Comparison of ENCODE assay signal across 1 cellular context in the genomic region with DNA sequence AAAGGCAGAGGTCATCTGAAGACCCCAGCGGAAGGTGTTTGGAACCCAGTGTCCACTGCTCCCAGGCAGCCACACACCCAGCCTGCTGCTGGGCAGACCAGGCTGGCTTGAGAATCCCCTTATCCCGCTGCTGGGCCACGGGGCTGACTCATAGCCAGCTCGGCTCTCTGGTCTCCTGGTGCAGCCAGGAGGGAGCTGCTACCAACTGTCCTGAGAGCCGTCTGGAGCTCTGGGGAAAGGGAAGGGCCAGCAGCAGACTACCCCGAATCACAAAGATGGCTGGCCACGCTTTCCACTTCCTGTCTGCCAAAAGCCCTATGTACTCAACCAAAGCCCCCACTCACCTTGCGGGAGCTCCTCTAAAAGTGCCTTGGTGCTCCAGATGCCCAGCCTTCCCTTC.
TF ChIP-seq lines count a peak whose summit lies in the region.

No MANE protein-coding gene starts in this region.

TF ChIP-seq in K562, 482 proteins besides CTCF, POLR2A, EP300 and RAD21:
- TF ChIP-seq, protein P1, sequence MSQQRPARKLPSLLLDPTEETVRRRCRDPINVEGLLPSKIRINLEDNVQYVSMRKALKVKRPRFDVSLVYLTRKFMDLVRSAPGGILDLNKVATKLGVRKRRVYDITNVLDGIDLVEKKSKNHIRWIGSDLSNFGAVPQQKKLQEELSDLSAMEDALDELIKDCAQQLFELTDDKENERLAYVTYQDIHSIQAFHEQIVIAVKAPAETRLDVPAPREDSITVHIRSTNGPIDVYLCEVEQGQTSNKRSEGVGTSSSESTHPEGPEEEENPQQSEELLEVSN (IDR thresholded peaks at IDR 0.05; ENCODE audit: borderline replicate concordance in 1 of 2, extremely low read depth in 1 of 2, insufficient read depth in 1 of 2, insufficient read length in 1 of 2, low read depth in 1 of 2, low read length in 1 of 2, poor library complexity in 1 of 2, severe bottlenecking in 1 of 2): no peak
- TF ChIP-seq MAFF (IDR thresholded peaks at IDR 0.05; ENCODE audit: low read length): no peak
- TF ChIP-seq ZNF586 (CRISPR knock-in tag; conservative IDR thresholded peaks at IDR 0.05): no peak
- TF ChIP-seq ZNF217 (CRISPR knock-in tag; IDR thresholded peaks at IDR 0.05): no peak
- TF ChIP-seq CHCHD3 (CRISPR knock-in tag; IDR thresholded peaks at IDR 0.05): no peak
- TF ChIP-seq ZNF57 (CRISPR knock-in tag; IDR thresholded peaks at IDR 0.05): no peak
- TF ChIP-seq, protein P2, sequence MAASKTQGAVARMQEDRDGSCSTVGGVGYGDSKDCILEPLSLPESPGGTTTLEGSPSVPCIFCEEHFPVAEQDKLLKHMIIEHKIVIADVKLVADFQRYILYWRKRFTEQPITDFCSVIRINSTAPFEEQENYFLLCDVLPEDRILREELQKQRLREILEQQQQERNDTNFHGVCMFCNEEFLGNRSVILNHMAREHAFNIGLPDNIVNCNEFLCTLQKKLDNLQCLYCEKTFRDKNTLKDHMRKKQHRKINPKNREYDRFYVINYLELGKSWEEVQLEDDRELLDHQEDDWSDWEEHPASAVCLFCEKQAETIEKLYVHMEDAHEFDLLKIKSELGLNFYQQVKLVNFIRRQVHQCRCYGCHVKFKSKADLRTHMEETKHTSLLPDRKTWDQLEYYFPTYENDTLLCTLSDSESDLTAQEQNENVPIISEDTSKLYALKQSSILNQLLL (CRISPR knock-in tag; IDR thresholded peaks at IDR 0.05; ENCODE audit: borderline replicate concordance): no peak
- TF ChIP-seq ZNF212 (CRISPR knock-in tag; IDR thresholded peaks at IDR 0.05): no peak
- no peak for TF ChIP-seq RBM25 (IDR thresholded peaks at IDR 0.05; ENCODE audit: low read depth, low read length, severe bottlenecking)
- no peak for TF ChIP-seq KLF6 (CRISPR knock-in tag; IDR thresholded peaks at IDR 0.05; ENCODE audit: borderline replicate concordance)
- no peak for TF ChIP-seq SRF (CRISPR knock-in tag; IDR thresholded peaks at IDR 0.05)
- no peak for TF ChIP-seq TAF7 (tag; IDR thresholded peaks at IDR 0.05)
- no peak for TF ChIP-seq ETS1 (conservative IDR thresholded peaks at IDR 0.05; ENCODE audit: control insufficient read depth, low read depth, low read length)
- no peak for TF ChIP-seq PHF20 (IDR thresholded peaks at IDR 0.05; ENCODE audit: partially characterized antibody)
- TF ChIP-seq SRSF7 (optimal IDR thresholded peaks at IDR 0.05; ENCODE audit: low read depth, low read length): no peak
TF ChIP-seq in K562: peak in this region for 0.
